In the genomic region with DNA sequence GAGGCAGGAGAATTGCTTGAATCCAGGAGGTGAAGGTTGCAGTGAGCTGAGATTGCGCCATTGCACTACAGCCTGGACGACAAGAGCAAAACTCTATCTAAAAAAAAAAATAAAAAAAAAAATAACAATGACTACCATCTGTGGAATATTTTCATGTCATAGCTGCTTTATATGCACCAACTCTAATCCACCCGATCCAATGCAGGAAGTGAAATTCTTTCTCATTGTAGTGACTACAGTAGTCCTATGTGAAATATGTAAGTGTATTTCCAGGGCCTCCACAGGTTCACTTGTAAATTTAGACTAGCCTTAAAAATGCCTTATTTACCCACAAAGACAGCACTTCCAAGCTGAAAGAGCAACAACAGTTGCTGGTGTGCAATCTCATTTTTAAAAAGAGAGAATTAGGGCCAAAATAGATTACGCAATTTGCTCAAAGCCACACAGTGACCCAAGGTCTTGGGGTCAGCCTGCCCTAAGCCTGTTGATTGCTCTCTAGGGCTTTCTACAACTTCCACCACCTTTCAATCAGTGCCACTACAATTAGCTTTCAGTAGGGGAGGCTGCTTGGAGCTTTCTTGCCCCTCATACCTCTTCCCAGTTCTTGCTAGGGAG, we compare ENCODE assay signal across 2 cellular contexts.
A peak's percentile ranks its signal among the peaks of the same experiment; 100 is the strongest.
TF ChIP-seq lines count a peak whose summit lies in the region.

No MANE protein-coding gene starts in this region.

TF ChIP-seq in A549, 52 proteins besides CTCF, POLR2A, EP300 and RAD21 (continued from another document):
- TF ChIP-seq HDAC2 (IDR thresholded peaks at IDR 0.05): no peak
- no peak for TF ChIP-seq PHF8 (IDR thresholded peaks at IDR 0.05; ENCODE audit: borderline replicate concordance, low read depth)
- TF ChIP-seq CEBPB (IDR thresholded peaks at IDR 0.05): peak; percentile 75 to 91
- no peak for TF ChIP-seq CHD2 (IDR thresholded peaks at IDR 0.05; ENCODE audit: low read length, partially characterized antibody)
- no peak for TF ChIP-seq ZFP36 (IDR thresholded peaks at IDR 0.05; ENCODE audit: borderline replicate concordance, partially characterized antibody)

TF ChIP-seq in GM23338, 12 proteins besides CTCF, POLR2A, EP300 and RAD21 (continued from another document):
- no peak for TF ChIP-seq NANOG (IDR thresholded peaks at IDR 0.05; ENCODE audit: borderline replicate concordance)
